15 cellular contexts compared by ENCODE assay signal in the genomic region with DNA sequence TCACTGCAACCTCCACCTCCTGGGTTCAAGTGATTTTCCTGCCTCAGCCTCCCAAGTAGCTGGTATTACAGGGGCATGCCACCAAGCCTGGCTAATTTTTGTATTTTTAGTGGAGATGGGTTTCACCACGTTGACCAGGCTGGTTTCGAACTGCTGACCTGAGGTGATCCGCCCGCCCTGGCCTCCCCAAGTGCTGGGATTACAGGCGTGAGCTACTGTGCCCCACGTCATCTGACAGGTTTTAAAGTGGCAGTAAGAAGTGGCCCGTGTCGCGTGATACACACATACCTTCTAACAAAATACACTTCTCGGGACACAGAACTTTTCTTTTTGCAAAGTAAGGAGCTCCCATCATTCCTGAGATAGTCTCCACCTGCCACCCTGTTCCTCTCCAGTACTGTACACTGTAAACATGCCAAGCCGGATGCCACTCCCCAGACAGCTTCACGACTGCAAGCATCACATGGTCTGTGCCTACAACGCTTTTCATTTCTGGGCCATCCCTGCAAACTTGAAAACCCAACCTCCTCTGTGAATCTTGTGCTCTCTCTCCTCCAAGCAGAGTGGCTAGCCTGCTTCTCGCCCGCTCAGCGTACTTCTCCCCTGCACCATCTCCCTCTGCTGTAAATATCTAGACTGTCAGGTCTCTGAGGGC.
DNase-seq lines count a peak whose midpoint lies in the region; ATAC-seq and TF ChIP-seq lines count a peak whose summit lies in the region.
"Had no signal": no experiment of that assay in that cellular context is flagged by ENCODE, and none has a peak within 500 bp of the region (broad histone marks: within the 10 kb centered on the region; RNA-seq: fewer than 3 reads in every experiment).

No MANE protein-coding gene starts in this region.

- no peaks in the 10 kb centered on the region for H3K79me2 ChIP-seq in OCI-LY7 (ENCODE audit: insufficient read depth, low read depth, low read length)

- peaks cover 90% of the 10 kb centered on the region for H3K4me1 Mint-ChIP-seq in activated T-cell treated with anti-CD3 and anti-CD28 coated beads, Interleukin-2, amount 50 U/mL, for 24 hours (ENCODE audit: low read depth)
- peaks cover 88% of the 10 kb centered on the region for H3K4me1 Mint-ChIP-seq in activated naive CD8-positive, alpha-beta T cell treated with anti-CD3 and anti-CD28 coated beads, Interleukin-2, amount 50 U/mL, for 24 hours

- TF ChIP-seq CTCF in uterus (IDR thresholded peaks at IDR 0.05) (no peak), OCI-LY7 (conservative IDR thresholded peaks at IDR 0.05; ENCODE audit: low read length) (no peak), ascending aorta (IDR thresholded peaks at IDR 0.05) (no peak)

- no peaks in the 10 kb centered on the region for H3K9me2 ChIP-seq in OCI-LY7 (ENCODE audit: insufficient read depth, low read length)

- CTCF ChIA-PET in OCI-LY7 (lab: Charles Lee; ENCODE audit: unreplicated experiment), result no interaction called here

- intact Hi-C loops in uterus (cut with DNase I; ENCODE audit: low total_unique reads), result loop anchor here (10.0 kb wide), 1 partner anchor 86 kb away; no protein-coding TSS in a partner anchor
- intact Hi-C loops in OCI-LY7 (cut with micrococcal nuclease; ENCODE audit: unreplicated experiment), result no loop called here
- intact Hi-C loops in ascending aorta (cut with DNase I), result no loop called here

- H3K36me3 Mint-ChIP-seq in activated T-cell treated with anti-CD3 and anti-CD28 coated beads, Interleukin-2, amount 50 U/mL, for 24 hours (ENCODE audit: low read depth), result peaks cover 61% of the 10 kb centered on the region
- peaks cover 8% of the 10 kb centered on the region for H3K36me3 Mint-ChIP-seq in activated naive CD8-positive, alpha-beta T cell treated with anti-CD3 and anti-CD28 coated beads, Interleukin-2, amount 50 U/mL, for 24 hours (ENCODE audit: low read depth)
- H3K36me3 Mint-ChIP-seq: mesothelial cell of epicardium had no signal

- no peaks in the 10 kb centered on the region for H3K36me3 ChIP-seq in mucosa of rectum (ENCODE audit: control insufficient read depth in 2 of 2, insufficient read depth in 2 of 2, low read length in 2 of 2)
- no peaks in the 10 kb centered on the region for H3K36me3 ChIP-seq in uterus
- no peaks in the 10 kb centered on the region; the same call in 1 of the 2 replicates for H3K36me3 ChIP-seq in OCI-LY7 (ENCODE audit: insufficient read depth, low read length)
- H3K36me3 ChIP-seq in ascending aorta, result peaks cover 0 to 14% of the 10 kb centered on the region in 2 donors

- H4K20me1 ChIP-seq in OCI-LY7 (ENCODE audit: insufficient read depth, low read length), result peaks cover 5% of the 10 kb centered on the region; the same call in 1 of the 2 replicates

- H3K9me3 Mint-ChIP-seq in activated T-cell treated with anti-CD3 and anti-CD28 coated beads, Interleukin-2, amount 50 U/mL, for 24 hours, result no peaks in the 10 kb centered on the region
- no peaks in the 10 kb centered on the region for H3K9me3 Mint-ChIP-seq in activated naive CD8-positive, alpha-beta T cell treated with anti-CD3 and anti-CD28 coated beads, Interleukin-2, amount 50 U/mL, for 24 hours
- H3K9me3 Mint-ChIP-seq: dendritic cell treated with granulocyte-macrophage colony-stimulating factor and Interleukin-4, amounts not matched to agents 40 ng/mL and 50 ng/mL, for 4 days; mesothelial cell of epicardium had no signal

- H3K9ac ChIP-seq in mucosa of rectum (ENCODE audit: low read depth in 1 of 2, low read length in 2 of 2), result no peak overlapping the region

- no TSS peak for BruUV-seq in OCI-LY7 (replicated peaks; lab: Mats Ljungman, UMichigan)

- H3K4me3 Mint-ChIP-seq in activated T-cell treated with anti-CD3 and anti-CD28 coated beads, Interleukin-2, amount 50 U/mL, for 24 hours, result no peak overlapping the region
- no peak overlapping the region for H3K4me3 Mint-ChIP-seq in activated naive CD8-positive, alpha-beta T cell treated with anti-CD3 and anti-CD28 coated beads, Interleukin-2, amount 50 U/mL, for 24 hours
- H3K4me3 Mint-ChIP-seq: dendritic cell treated with granulocyte-macrophage colony-stimulating factor and Interleukin-4, amounts not matched to agents 40 ng/mL and 50 ng/mL, for 4 days; mesothelial cell of epicardium had no signal

- H3K4me2 ChIP-seq in OCI-LY7 (ENCODE audit: low read length), result no peak overlapping the region

- H3K27me3 ChIP-seq in mucosa of rectum (ENCODE audit: control insufficient read depth in 2 of 2, insufficient read depth in 2 of 2, low read length in 2 of 2), result no peaks in the 10 kb centered on the region
- no peaks in the 10 kb centered on the region for H3K27me3 ChIP-seq in uterus
- no peaks in the 10 kb centered on the region for H3K27me3 ChIP-seq in ascending aorta

- H3K4me1 ChIP-seq in mucosa of rectum (ENCODE audit: control insufficient read depth in 2 of 2, insufficient read depth in 2 of 2, low read length in 2 of 2), result peaks cover 22 to 57% of the 10 kb centered on the region in 2 donors
- peaks cover 8 to 28% of the 10 kb centered on the region in 2 donors for H3K4me1 ChIP-seq in uterus
- H3K4me1 ChIP-seq in OCI-LY7 (ENCODE audit: insufficient read depth, low read length, poor library complexity, severe bottlenecking), result no peaks in the 10 kb centered on the region
- H3K4me1 ChIP-seq in ascending aorta, result peaks cover 6 to 38% of the 10 kb centered on the region in 2 donors

- H3K27ac ChIP-seq in mucosa of rectum (ENCODE audit: low read depth in 2 of 2, low read length in 2 of 2) (peak overlapping the region; percentile 69 to 77), uterus (peak overlapping the region; percentile 50 to 85), OCI-LY7 (ENCODE audit: low read depth, low read length, poor library complexity, severe bottlenecking) (no peak overlapping the region), ascending aorta (no peak overlapping the region)

- H3K27me3 Mint-ChIP-seq in activated T-cell treated with anti-CD3 and anti-CD28 coated beads, Interleukin-2, amount 50 U/mL, for 24 hours, result no peaks in the 10 kb centered on the region
- H3K27me3 Mint-ChIP-seq in activated naive CD8-positive, alpha-beta T cell treated with anti-CD3 and anti-CD28 coated beads, Interleukin-2, amount 50 U/mL, for 24 hours, result no peaks in the 10 kb centered on the region
- H3K27me3 Mint-ChIP-seq: dendritic cell treated with granulocyte-macrophage colony-stimulating factor and Interleukin-4, amounts not matched to agents 40 ng/mL and 50 ng/mL, for 4 days had no signal

- peak overlapping the region; percentile 79 for H3K27ac Mint-ChIP-seq in activated T-cell treated with anti-CD3 and anti-CD28 coated beads, Interleukin-2, amount 50 U/mL, for 24 hours
- H3K27ac Mint-ChIP-seq in activated naive CD8-positive, alpha-beta T cell treated with anti-CD3 and anti-CD28 coated beads, Interleukin-2, amount 50 U/mL, for 24 hours, result peak overlapping the region; percentile 54
- H3K27ac Mint-ChIP-seq: dendritic cell treated with granulocyte-macrophage colony-stimulating factor and Interleukin-4, amounts not matched to agents 40 ng/mL and 50 ng/mL, for 4 days; mesothelial cell of epicardium had no signal

- no peak overlapping the region for H3K4me3 ChIP-seq in mucosa of rectum (ENCODE audit: low read length in 2 of 2)
- no peak overlapping the region for H3K4me3 ChIP-seq in uterus
- H3K4me3 ChIP-seq in OCI-LY7 (ENCODE audit: low read depth, low read length, poor library complexity, severe bottlenecking), result no peak overlapping the region
- no peak overlapping the region for H3K4me3 ChIP-seq in ascending aorta

- POLR2A ChIA-PET in OCI-LY7 (lab: Charles Lee), result interaction anchor here (0.6 kb wide), 1 partner anchor 942 kb away, joined by 3 read pairs; no protein-coding TSS in a partner anchor

- H3K9me3 ChIP-seq in mucosa of rectum (ENCODE audit: control insufficient read depth in 2 of 2, low read length in 2 of 2), result no peaks in the 10 kb centered on the region
- no peaks in the 10 kb centered on the region for H3K9me3 ChIP-seq in uterus
- H3K9me3 ChIP-seq in OCI-LY7 (ENCODE audit: low read length), result no peaks in the 10 kb centered on the region
- no peaks in the 10 kb centered on the region for H3K9me3 ChIP-seq in ascending aorta

- peak; percentile 12 for ATAC-seq in activated naive CD8-positive, alpha-beta T cell treated with anti-CD3 and anti-CD28 coated beads, Interleukin-2, amount 50 U/mL, for 24 hours
- ATAC-seq in GM18505 (IDR thresholded peaks at IDR 0.05; ENCODE audit: unreplicated experiment), result no peak

- TF ChIP-seq POLR2A in uterus (IDR thresholded peaks at IDR 0.05) (no peak), GM18505 (IDR thresholded peaks at IDR 0.05; ENCODE audit: borderline replicate concordance, extremely low read depth, insufficient read depth, insufficient read length) (no peak)

- no peak overlapping the region for H2AFZ ChIP-seq in OCI-LY7 (ENCODE audit: low read length)

- DNase-seq in activated T-cell treated with anti-CD3 and anti-CD28 coated beads, Interleukin-2, amount 50 U/mL, for 24 hours, result no peak
- no peak for DNase-seq in activated T-cell treated with anti-CD3 and anti-CD28 coated beads, Interleukin-2, amount 50 U/mL, for 48 hours
- DNase-seq in activated naive CD8-positive, alpha-beta T cell treated with anti-CD3 and anti-CD28 coated beads, Interleukin-2, amount 50 U/mL, for 24 hours, result no peak
- no peak for DNase-seq in uterus
- DNase-seq in OCI-LY7 (ENCODE audit: low spot score), result no peak
- DNase-seq in ascending aorta (ENCODE audit: low spot score in 2 of 2), result no peak
- DNase-seq: activated gamma-delta T cell treated with Interleukin-2 at 50 U/mL for 16 hours, glutamatergic neuron, NCI-H187, right cardiac atrium, T1000 had no signal

Comparison
In these comparisons a context has a peak if more than half of its experiments do, and no peak if none do; other contexts are left out.
1. H3K27ac ChIP-seq: peak in mucosa of rectum (2 of 2) and uterus (2 of 2); none in OCI-LY7 (single experiment) and ascending aorta (0 of 2).